In the genomic region with DNA sequence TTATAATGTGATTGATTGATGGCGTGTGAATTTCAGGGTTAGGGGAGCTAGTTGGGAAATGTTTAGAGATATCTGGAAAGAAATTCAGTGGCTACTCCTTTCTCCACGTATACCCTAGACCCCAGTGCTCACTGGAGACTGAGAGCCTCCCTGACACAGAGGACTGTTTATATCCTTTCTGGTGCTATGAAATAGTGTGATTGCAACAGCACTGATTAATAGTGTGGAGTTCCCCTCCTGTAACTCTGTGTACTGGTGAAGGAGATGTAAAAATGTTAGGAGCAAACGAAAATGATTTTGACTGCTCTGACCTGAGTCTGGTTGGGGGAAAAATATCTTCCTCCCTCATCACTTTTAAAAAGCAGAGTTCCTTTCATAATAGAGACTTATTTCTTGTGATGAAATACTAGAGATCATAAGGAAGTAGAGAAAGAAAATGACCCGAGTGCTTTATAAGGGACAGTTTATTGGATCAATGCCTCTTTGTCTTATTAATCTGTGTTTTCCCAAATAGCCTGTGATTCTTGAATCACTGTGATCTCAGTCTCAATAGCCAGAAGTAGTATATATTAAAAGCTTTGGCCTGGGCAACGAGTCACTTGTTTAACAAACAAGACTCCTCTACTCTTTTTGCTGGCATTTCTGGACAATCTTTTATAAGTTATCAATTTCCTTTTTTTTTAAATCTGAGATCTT, we compare ENCODE assay signal across 24 cellular contexts.
DNase-seq lines count a peak whose midpoint lies in the region; ATAC-seq, FAIRE-seq and TF ChIP-seq lines count a peak whose summit lies in the region.
"Had no signal": no experiment of that assay in that cellular context is flagged by ENCODE, and none has a peak within 500 bp of the region (broad histone marks: within the 10 kb centered on the region; RNA-seq: fewer than 3 reads in every experiment).

No MANE protein-coding gene starts in this region.

- H3K9me3 Mint-ChIP-seq in WTC11 (peaks cover 24% of the 10 kb centered on the region), nephron (peaks cover 6% of the 10 kb centered on the region)
- H3K9me3 Mint-ChIP-seq: activated T-helper 1 cell treated with anti-CD3 and anti-CD28 coated beads, Interleukin-12 subunit alpha, Interleukin-12 subunit beta, Interleukin-2, Interleukin-4 antibody, amounts not matched to agents 30 ng/mL and 10 ng/mL and 1 ng/mL, durations not matched to agents 14 hours and 24 hours and 36 hours had no signal

- H3K9ac ChIP-seq in HepG2 (ENCODE audit: insufficient read depth, low read depth, low read length): no peak overlapping the region

- no peak overlapping the region for H2AFZ ChIP-seq in HepG2 (ENCODE audit: low read length)

- H3K36me3 Mint-ChIP-seq in WTC11: peaks cover 9% of the 10 kb centered on the region
- no peaks in the 10 kb centered on the region for H3K36me3 Mint-ChIP-seq in nephron (ENCODE audit: low read depth)

- no peak for TF ChIP-seq RAD21 in HepG2 (CRISPR knock-in tag; IDR thresholded peaks at IDR 0.05)

- H3K27me3 ChIP-seq in vagina: no peaks in the 10 kb centered on the region
- peaks cover 0 to 9% of the 10 kb centered on the region in 2 experiments; a peak in 2 of 5 replicates for H3K27me3 ChIP-seq in HepG2 (ENCODE audit: control insufficient read depth in 1 of 2, insufficient read depth in 2 of 2, low read length in 2 of 2)
- H3K27me3 ChIP-seq: colonic mucosa had no signal

- no peaks in the 10 kb centered on the region for H3K79me2 ChIP-seq in HepG2 (ENCODE audit: insufficient read depth, low read length)

- TF ChIP-seq EP300 in HepG2 (IDR thresholded peaks at IDR 0.05; ENCODE audit: low read depth in 2 of 2, low read length in 2 of 2) (no peak), HepG2 (CRISPR knock-in tag; IDR thresholded peaks at IDR 0.05; ENCODE audit: borderline replicate concordance) (no peak)

- intact Hi-C loops in vagina (cut with DNase I) (no loop called here), HepG2 (cut with micrococcal nuclease; ENCODE audit: unreplicated experiment) (no loop called here)

- H3K4me1 Mint-ChIP-seq in WTC11 (peaks cover 32% of the 10 kb centered on the region), nephron (peaks cover 26% of the 10 kb centered on the region)

- TF ChIP-seq CTCF in WTC11 (IDR thresholded peaks at IDR 0.05): no peak
- no peak for TF ChIP-seq CTCF in fibroblast of the aortic adventitia (IDR thresholded peaks at IDR 0.05; ENCODE audit: insufficient read depth, low read length)
- no peak for TF ChIP-seq CTCF in nephron (IDR thresholded peaks at IDR 0.05; ENCODE audit: unreplicated experiment in 3 of 3)
- no peak for TF ChIP-seq CTCF in vagina (IDR thresholded peaks at IDR 0.05)
- TF ChIP-seq CTCF in HepG2 (CRISPR knock-in tag; IDR thresholded peaks at IDR 0.05): no peak

- H3K27ac ChIP-seq in vagina: peak overlapping the region; percentile 11
- no peak overlapping the region for H3K27ac ChIP-seq in HepG2 (ENCODE audit: extremely low read length, insufficient read depth, low read length)
- H3K27ac ChIP-seq: colonic mucosa had no signal

- H3K36me3 ChIP-seq in vagina: no peaks in the 10 kb centered on the region
- no peaks in the 10 kb centered on the region for H3K36me3 ChIP-seq in HepG2 (replicated peaks in 1 of 2; ENCODE audit: control insufficient read depth in 1 of 2, insufficient read depth in 2 of 2, low read length in 2 of 2)
- H3K36me3 ChIP-seq: colonic mucosa had no signal

- H4K20me1 ChIP-seq in HepG2 (ENCODE audit: insufficient read depth, low read length): no peaks in the 10 kb centered on the region

- 11% methylated on average over 5 of the region's 5 CpGs for WGBS in HepG2 (ENCODE audit: low lambda C conversion rate)

- ATAC-seq in WTC11: no peak; the same call in 1 of the 2 replicates
- no peak for ATAC-seq in HepG2
- no peak for ATAC-seq in GM21423 (IDR thresholded peaks at IDR 0.05; ENCODE audit: unreplicated experiment)
- ATAC-seq: esophagus mucosa, HCT116, mucosa of descending colon had no signal

- no peaks in the 10 kb centered on the region for H3K4me1 ChIP-seq in vagina
- H3K4me1 ChIP-seq in HepG2 (ENCODE audit: insufficient read depth, low read length): no peaks in the 10 kb centered on the region
- H3K4me1 ChIP-seq: colonic mucosa had no signal

- BruUV-seq in HepG2 (replicated peaks; lab: Mats Ljungman, UMichigan): no TSS peak

- H3K9me3 ChIP-seq in vagina (no peaks in the 10 kb centered on the region), HepG2 (ENCODE audit: low read length) (no peaks in the 10 kb centered on the region)
- H3K9me3 ChIP-seq: colonic mucosa, mucosa of descending colon had no signal

- TF ChIP-seq POLR2A in vagina (IDR thresholded peaks at IDR 0.05) (no peak), HepG2 (IDR thresholded peaks at IDR 0.05; ENCODE audit: insufficient read depth in 1 of 2, low read depth in 2 of 2, low read length in 2 of 2) (no peak)

- in situ Hi-C loops in HepG2 (cut with HindIII; ENCODE audit: extremely low pct_ligation_motif_present, low pct_unique_long_range_greater_than_20kb): no loop called here

- H3K27ac Mint-ChIP-seq in WTC11 (no peak overlapping the region), nephron (peak overlapping the region in 1 of 3 experiments; percentile 3)
- H3K27ac Mint-ChIP-seq: activated T-helper 1 cell treated with anti-CD3 and anti-CD28 coated beads, Interleukin-12 subunit alpha, Interleukin-12 subunit beta, Interleukin-2, Interleukin-4 antibody, amounts not matched to agents 30 ng/mL and 10 ng/mL and 1 ng/mL, durations not matched to agents 14 hours and 24 hours and 36 hours; nephron progenitor cell had no signal

- POLR2A ChIA-PET in WTC11 (lab: Charles Lee) (interaction anchor here (1.1 kb wide), 1 partner anchor 92 kb away, joined by 3 read pairs; a partner anchor contains a TSS), HepG2 (lab: Yijun Ruan, JAX) (no interaction called here)

- H3K4me2 ChIP-seq in HepG2 (ENCODE audit: low read depth, low read length): no peak overlapping the region

- H3K4me3 ChIP-seq in fibroblast of the aortic adventitia (ENCODE audit: low read depth, low read length) (no peak overlapping the region), vagina (no peak overlapping the region), HepG2 (replicated peaks in 1 of 3; ENCODE audit: insufficient read depth in 1 of 3, low read depth in 2 of 3, low read length in 3 of 3) (no peak overlapping the region)
- H3K4me3 ChIP-seq: colonic mucosa, mucosa of descending colon had no signal

- no peak for FAIRE-seq in HepG2 (lab: Jason Lieb, UNC)
- FAIRE-seq: bronchial epithelial cell, GM19239, keratinocyte, urothelium cell line had no signal

- DNase-seq in WTC11 (ENCODE audit: low spot score) (no peak), fibroblast of the aortic adventitia (ENCODE audit: low read depth) (peak; percentile 13), vagina (ENCODE audit: extremely low spot score in 2 of 2) (no peak), HepG2 (ENCODE audit: low spot score) (no peak), NCI-H1092 treated with DMSO at 0.1 percent for 48 hours (lab: John Stamatoyannopoulos, UW) (no peak)
- DNase-seq: activated CD4-positive, alpha-beta T cell treated with anti-CD3 and anti-CD28 coated beads, Interleukin-2, amount 50 U/mL, for 4 hours; activated naive CD4-positive, alpha-beta T cell treated with anti-CD3 and anti-CD28 coated beads, Interleukin-2, amount 50 U/mL, for 16 hours; colonic mucosa; EL; KBM-7; mucosa of descending colon; NCI-H1417 treated with DMSO at 0.1 percent for 48 hours; NCI-H345; stimulated activated naive CD4-positive, alpha-beta T cell treated with Interleukin-2 at 50 U/mL for 16 hours had no signal

- H3K27me3 Mint-ChIP-seq in WTC11 (ENCODE audit: low read depth) (peaks cover 40% of the 10 kb centered on the region), nephron (ENCODE audit: low read depth) (peaks cover 34% of the 10 kb centered on the region)

- H3K4me3 Mint-ChIP-seq in WTC11: peak overlapping the region; percentile 24
- H3K4me3 Mint-ChIP-seq in nephron: peak overlapping the region in 2 of 3 experiments; percentile 1 to 16
- H3K4me3 Mint-ChIP-seq: activated T-helper 1 cell treated with anti-CD3 and anti-CD28 coated beads, Interleukin-12 subunit alpha, Interleukin-12 subunit beta, Interleukin-2, Interleukin-4 antibody, amounts not matched to agents 30 ng/mL and 10 ng/mL and 1 ng/mL, durations not matched to agents 14 hours and 24 hours and 36 hours; nephron progenitor cell had no signal

- CTCF ChIA-PET in WTC11 (lab: Charles Lee) (interaction anchor here (1.5 to 2.8 kb wide), 4 partner anchors 27 to 108 kb away, joined by 3 to 12 read pairs (median 10); a partner anchor contains a TSS), HepG2 (lab: Yijun Ruan, JAX; ENCODE audit: low intra/inter-chr PET ratio, low total read pairs) (no interaction called here)

TF ChIP-seq in WTC11, 78 proteins besides CTCF, POLR2A, EP300 and RAD21:
- TF ChIP-seq, protein P1, sequence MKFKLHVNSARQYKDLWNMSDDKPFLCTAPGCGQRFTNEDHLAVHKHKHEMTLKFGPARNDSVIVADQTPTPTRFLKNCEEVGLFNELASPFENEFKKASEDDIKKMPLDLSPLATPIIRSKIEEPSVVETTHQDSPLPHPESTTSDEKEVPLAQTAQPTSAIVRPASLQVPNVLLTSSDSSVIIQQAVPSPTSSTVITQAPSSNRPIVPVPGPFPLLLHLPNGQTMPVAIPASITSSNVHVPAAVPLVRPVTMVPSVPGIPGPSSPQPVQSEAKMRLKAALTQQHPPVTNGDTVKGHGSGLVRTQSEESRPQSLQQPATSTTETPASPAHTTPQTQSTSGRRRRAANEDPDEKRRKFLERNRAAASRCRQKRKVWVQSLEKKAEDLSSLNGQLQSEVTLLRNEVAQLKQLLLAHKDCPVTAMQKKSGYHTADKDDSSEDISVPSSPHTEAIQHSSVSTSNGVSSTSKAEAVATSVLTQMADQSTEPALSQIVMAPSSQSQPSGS (CRISPR knock-in tag; IDR thresholded peaks at IDR 0.05; ENCODE audit: borderline replicate concordance, low read depth): no peak

TF ChIP-seq in HepG2, 621 proteins besides CTCF, POLR2A, EP300 and RAD21 (continues in another document):
- TF ChIP-seq ZNF3 (CRISPR knock-in tag; IDR thresholded peaks at IDR 0.05): no peak
- TF ChIP-seq, protein P2, sequence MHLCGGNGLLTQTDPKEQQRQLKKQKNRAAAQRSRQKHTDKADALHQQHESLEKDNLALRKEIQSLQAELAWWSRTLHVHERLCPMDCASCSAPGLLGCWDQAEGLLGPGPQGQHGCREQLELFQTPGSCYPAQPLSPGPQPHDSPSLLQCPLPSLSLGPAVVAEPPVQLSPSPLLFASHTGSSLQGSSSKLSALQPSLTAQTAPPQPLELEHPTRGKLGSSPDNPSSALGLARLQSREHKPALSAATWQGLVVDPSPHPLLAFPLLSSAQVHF (CRISPR knock-in tag; IDR thresholded peaks at IDR 0.05): no peak
- TF ChIP-seq REPIN1 (CRISPR knock-in tag; IDR thresholded peaks at IDR 0.05; ENCODE audit: borderline replicate concordance, low read depth): no peak
